18 cellular contexts compared by ENCODE assay signal in the genomic region with DNA sequence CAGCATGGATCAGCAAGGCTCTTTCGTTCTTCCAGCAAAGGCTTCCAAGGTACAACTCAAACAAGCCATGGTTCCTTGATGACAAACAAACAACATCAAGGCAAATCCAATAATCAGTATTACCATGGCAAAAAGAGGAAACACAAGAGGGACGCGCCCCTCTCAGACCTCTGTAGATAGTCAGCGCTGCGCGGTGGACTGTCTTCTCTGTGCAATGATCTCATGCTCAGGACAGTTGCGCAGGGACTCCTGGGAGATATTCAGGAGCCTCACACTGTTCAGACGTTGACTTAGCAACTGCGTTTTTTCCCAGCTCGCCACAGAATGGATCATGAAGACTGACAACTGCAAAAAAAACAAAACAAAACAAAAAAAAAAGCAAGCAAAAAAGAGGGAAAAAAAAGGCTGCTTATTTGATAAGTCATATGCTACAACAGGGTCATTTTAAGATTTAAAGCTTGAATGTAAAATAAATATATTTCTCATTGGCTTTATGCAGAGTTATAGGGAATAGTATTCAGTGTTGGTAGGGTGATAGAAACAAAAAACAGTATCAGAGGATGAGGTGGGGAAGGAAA.
"Had no signal": no experiment of that assay in that cellular context is flagged by ENCODE, and none has a peak within 500 bp of the region (broad histone marks: within the 10 kb centered on the region; RNA-seq: fewer than 3 reads in every experiment).

No MANE protein-coding gene starts in this region.

- DNase-seq: activated CD4-positive, alpha-beta memory T cell treated with anti-CD3 and anti-CD28 coated beads, Interleukin-2, amount 10 ng/mL, durations not matched to agents 7 days and 5 days; activated CD4-positive, alpha-beta T cell treated with anti-CD3 and anti-CD28 coated beads for 4 hours; activated CD4-positive, CD25-positive, alpha-beta regulatory T cell; aorta; foreskin keratinocyte; kidney glomerular epithelial cell; left lung; naive thymus-derived CD4-positive, alpha-beta T cell; pancreas; right cardiac atrium; stimulated activated CD4-positive, alpha-beta T cell treated with anti-CD3 and anti-CD28 coated beads, Interleukin-12 subunit alpha, Interleukin-12 subunit beta, amount 100 ng/mL, for 4 hours; stimulated activated CD4-positive, alpha-beta T cell treated with anti-CD3 and anti-CD28 coated beads, Interleukin-4, amount 100 ng/mL, for 4 hours; stimulated activated naive CD8-positive, alpha-beta T cell treated with anti-CD3 and anti-CD28 coated beads, Interleukin-15, amount 100 ng/mL, for 72 hours; T-cell; tibial artery had no signal

- ATAC-seq: foreskin keratinocyte; left lung; naive thymus-derived CD4-positive, alpha-beta T cell; pancreas; right cardiac atrium; stimulated activated naive CD8-positive, alpha-beta T cell treated with anti-CD3 and anti-CD28 coated beads, Interleukin-15, amount 100 ng/mL, for 72 hours; T-cell had no signal

- H3K27ac Mint-ChIP-seq: activated CD4-positive, alpha-beta memory T cell treated with anti-CD3 and anti-CD28 coated beads, Interleukin-2, amount 10 ng/mL, durations not matched to agents 7 days and 5 days; activated naive CD4-positive, alpha-beta T cell treated with anti-CD3 and anti-CD28 coated beads, Interleukin-2, amount 50 U/mL, for 72 hours; activated T-helper 17 cell treated with anti-CD3 and anti-CD28 coated beads, Interleukin-2, amount 50 U/mL, for 72 hours; stimulated activated naive CD8-positive, alpha-beta T cell treated with anti-CD3 and anti-CD28 coated beads, Interleukin-15, amount 100 ng/mL, for 72 hours; T-cell had no signal

- H3K4me1 Mint-ChIP-seq: brain, T-cell had no signal

- H3K27me3 Mint-ChIP-seq: activated CD4-positive, alpha-beta memory T cell treated with anti-CD3 and anti-CD28 coated beads, Interleukin-2, amount 10 ng/mL, durations not matched to agents 7 days and 5 days; activated T-helper 17 cell treated with anti-CD3 and anti-CD28 coated beads, Interleukin-2, amount 50 U/mL, for 72 hours; brain; naive thymus-derived CD4-positive, alpha-beta T cell; stimulated activated naive CD8-positive, alpha-beta T cell treated with anti-CD3 and anti-CD28 coated beads, Interleukin-15, amount 100 ng/mL, for 72 hours; T-cell had no signal

- H3K4me3 Mint-ChIP-seq: activated CD4-positive, alpha-beta memory T cell treated with anti-CD3 and anti-CD28 coated beads, Interleukin-2, amount 10 ng/mL, durations not matched to agents 7 days and 5 days; activated T-helper 17 cell treated with anti-CD3 and anti-CD28 coated beads, Interleukin-2, amount 50 U/mL, for 72 hours; brain; naive thymus-derived CD4-positive, alpha-beta T cell; stimulated activated naive CD8-positive, alpha-beta T cell treated with anti-CD3 and anti-CD28 coated beads, Interleukin-15, amount 100 ng/mL, for 72 hours; T-cell had no signal

- H3K9me3 Mint-ChIP-seq: activated CD4-positive, alpha-beta memory T cell treated with anti-CD3 and anti-CD28 coated beads, Interleukin-2, amount 10 ng/mL, durations not matched to agents 7 days and 5 days; activated naive CD4-positive, alpha-beta T cell treated with anti-CD3 and anti-CD28 coated beads, Interleukin-2, amount 50 U/mL, for 72 hours; activated T-helper 17 cell treated with anti-CD3 and anti-CD28 coated beads, Interleukin-2, amount 50 U/mL, for 72 hours; brain; naive thymus-derived CD4-positive, alpha-beta T cell; stimulated activated naive CD8-positive, alpha-beta T cell treated with anti-CD3 and anti-CD28 coated beads, Interleukin-15, amount 100 ng/mL, for 72 hours; T-cell had no signal
